Comparison of ENCODE assay signal across 14 cellular contexts in the genomic region with DNA sequence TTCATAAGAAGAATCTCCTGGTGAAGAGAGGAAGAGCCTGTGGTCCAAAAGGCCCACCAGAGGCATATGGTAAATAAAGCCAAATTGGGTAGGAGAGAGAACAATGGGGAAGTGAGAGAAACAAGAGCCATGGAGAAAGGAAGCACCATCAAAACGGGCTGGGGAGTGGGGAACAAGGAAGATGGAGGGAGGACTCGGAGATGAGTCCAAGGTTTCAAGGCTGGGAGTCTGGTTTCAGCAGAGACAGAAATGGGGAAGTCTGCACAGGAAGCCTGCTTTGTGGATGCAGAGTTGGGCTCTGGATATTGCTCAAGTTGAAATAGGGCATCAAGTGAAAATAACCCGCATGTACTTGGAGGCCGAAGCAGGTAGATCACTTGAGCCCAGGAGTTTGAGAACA. TPM values are rescaled to one million over a fixed set of nuclear protein-coding genes. Genes with fewer than 3 reads are reported as not detected.
DNase-seq lines count a peak whose midpoint lies in the region; ATAC-seq lines count a peak whose summit lies in the region.
"Had no signal": no experiment of that assay in that cellular context is flagged by ENCODE, and none has a peak within 500 bp of the region (broad histone marks: within the 10 kb centered on the region; RNA-seq: fewer than 3 reads in every experiment).

No MANE protein-coding gene starts in this region.

- H3K27me3 Mint-ChIP-seq in CD4-positive, CD25-positive, alpha-beta regulatory T cell: peaks cover 5% of the 10 kb centered on the region
- H3K27me3 Mint-ChIP-seq in activated naive CD8-positive, alpha-beta T cell treated with anti-CD3 and anti-CD28 coated beads for 36 hours: no peaks in the 10 kb centered on the region
- H3K27me3 Mint-ChIP-seq in naive B cell: no peaks in the 10 kb centered on the region

- DNase-seq in CD4-positive, CD25-positive, alpha-beta regulatory T cell: no peak
- DNase-seq in Kasumi-1 (lab: John Stamatoyannopoulos, UW) (peak; percentile 70 to 79), naive B cell (peak; percentile 30), NCI-H2029 treated with DMSO at 0.1 percent for 48 hours (lab: John Stamatoyannopoulos, UW) (no peak), retina (no peak), OCI-M2 (lab: John Stamatoyannopoulos, UW; ENCODE audit: unreplicated experiment) (no peak)
- DNase-seq in activated naive CD8-positive, alpha-beta T cell treated with anti-CD3 and anti-CD28 coated beads for 36 hours: no peak
- DNase-seq: NCI-H1417 treated with DMSO at 0.1 percent for 48 hours; stimulated activated CD4-positive, alpha-beta T cell treated with anti-CD3 and anti-CD28 coated beads, Interleukin-2, amount 100 ng/mL, for 48 hours; T-helper 9 cell had no signal

- ATAC-seq in CD4-positive, CD25-positive, alpha-beta regulatory T cell (ENCODE audit: low read depth in 2 of 2): no peak
- ATAC-seq in naive B cell (ENCODE audit: low read depth in 2 of 2): no peak
- no peak for ATAC-seq in GM21423 (IDR thresholded peaks at IDR 0.05; ENCODE audit: unreplicated experiment)

- peak overlapping the region; percentile 73 to 90 (median 88) for H3K4me3 Mint-ChIP-seq in CD4-positive, CD25-positive, alpha-beta regulatory T cell
- H3K4me3 Mint-ChIP-seq in activated naive CD8-positive, alpha-beta T cell treated with anti-CD3 and anti-CD28 coated beads for 36 hours: peak overlapping the region; percentile 6
- H3K4me3 Mint-ChIP-seq in naive B cell: peak overlapping the region; percentile 5 to 98 (median 72)

- peaks cover 58 to 99% (median 87%) of the 10 kb centered on the region in 4 donors for H3K4me1 Mint-ChIP-seq in CD4-positive, CD25-positive, alpha-beta regulatory T cell
- peaks cover 95% of the 10 kb centered on the region for H3K4me1 Mint-ChIP-seq in activated naive CD8-positive, alpha-beta T cell treated with anti-CD3 and anti-CD28 coated beads for 36 hours
- H3K4me1 Mint-ChIP-seq in naive B cell: peaks cover 55 to 98% (median 95%) of the 10 kb centered on the region in 3 donors

- peak overlapping the region; percentile 61 for H3K4me3 ChIP-seq in CD4-positive, CD25-positive, alpha-beta regulatory T cell (ENCODE audit: low read depth, low read length)
- H3K4me3 ChIP-seq: pancreas, thoracic aorta had no signal

- H3K9me3 Mint-ChIP-seq in CD4-positive, CD25-positive, alpha-beta regulatory T cell: peaks cover 2 to 13% (median 4%) of the 10 kb centered on the region in 7 donors
- peaks cover 18% of the 10 kb centered on the region for H3K9me3 Mint-ChIP-seq in activated naive CD8-positive, alpha-beta T cell treated with anti-CD3 and anti-CD28 coated beads for 36 hours
- no peaks in the 10 kb centered on the region for H3K9me3 Mint-ChIP-seq in naive B cell

- H3K36me3 ChIP-seq in CD4-positive, CD25-positive, alpha-beta regulatory T cell (ENCODE audit: control insufficient read depth, insufficient read depth, low read length): peaks cover 43% of the 10 kb centered on the region
- H3K36me3 ChIP-seq: pancreas, thoracic aorta had no signal

- H3K27me3 ChIP-seq in CD4-positive, CD25-positive, alpha-beta regulatory T cell (ENCODE audit: control insufficient read depth, insufficient read depth, low read length): no peaks in the 10 kb centered on the region
- H3K27me3 ChIP-seq: pancreas had no signal

- H3K36me3 Mint-ChIP-seq in CD4-positive, CD25-positive, alpha-beta regulatory T cell: peaks cover 62% of the 10 kb centered on the region
- peaks cover 73% of the 10 kb centered on the region for H3K36me3 Mint-ChIP-seq in activated naive CD8-positive, alpha-beta T cell treated with anti-CD3 and anti-CD28 coated beads for 36 hours
- H3K36me3 Mint-ChIP-seq in naive B cell: peaks cover 21 to 29% of the 10 kb centered on the region in 2 donors

- peaks cover 88% of the 10 kb centered on the region for H3K4me1 ChIP-seq in CD4-positive, CD25-positive, alpha-beta regulatory T cell (ENCODE audit: control insufficient read depth, insufficient read depth, low read length, poor library complexity, severe bottlenecking)
- H3K4me1 ChIP-seq: pancreas had no signal

- H3K9me3 ChIP-seq in CD4-positive, CD25-positive, alpha-beta regulatory T cell (ENCODE audit: control insufficient read depth in 2 of 2, low read length in 2 of 2): peaks cover 0 to 1% of the 10 kb centered on the region in 2 experiments
- H3K9me3 ChIP-seq: pancreas, thoracic aorta had no signal

- H3K27ac ChIP-seq in CD4-positive, CD25-positive, alpha-beta regulatory T cell (ENCODE audit: insufficient read depth, low read length, poor library complexity, severe bottlenecking): peak overlapping the region; percentile 86
- H3K27ac ChIP-seq: thoracic aorta had no signal

- H3K27ac Mint-ChIP-seq in CD4-positive, CD25-positive, alpha-beta regulatory T cell: peak overlapping the region; percentile 75 to 99 (median 97)
- H3K27ac Mint-ChIP-seq in activated naive CD8-positive, alpha-beta T cell treated with anti-CD3 and anti-CD28 coated beads for 36 hours: peak overlapping the region; percentile 88
- peak overlapping the region; percentile 94 to 100 (median 98) for H3K27ac Mint-ChIP-seq in naive B cell

RNA-seq across cellular contexts. Expression of a gene that starts 9.9 kb away (rescaled TPM):
- 275 TPM for total RNA-seq in CD4-positive, CD25-positive, alpha-beta regulatory T cell
- 10 to 100 TPM; 34.8 to 40.1 (median 36.9) TPM for polyA plus RNA-seq in CD4-positive, CD25-positive, alpha-beta regulatory T cell
- 10 to 100 TPM; 27.9 to 32.6 TPM for total RNA-seq in activated naive CD8-positive, alpha-beta T cell treated with anti-CD3 and anti-CD28 coated beads for 36 hours
- polyA plus RNA-seq in naive B cell (ENCODE audit: low read depth in 6 of 6): 10 to 100 TPM in 3 of 6 donors, 1 to 10 TPM in 3; 9.7 to 24.8 (median 11.7) TPM
- total RNA-seq: chondrocyte had no signal

Comparison
In these comparisons a context has a peak if more than half of its experiments do, and no peak if none do; other contexts are left out.
1. DNase-seq: peak in Kasumi-1 (2 of 2) and naive B cell (single experiment); none in CD4-positive, CD25-positive, alpha-beta regulatory T cell (0 of 3), activated naive CD8-positive, alpha-beta T cell treated with anti-CD3 and anti-CD28 coated beads for 36 hours (single experiment), NCI-H2029 treated with DMSO at 0.1 percent for 48 hours (single experiment), retina (single experiment) and OCI-M2 (single experiment).
2. H3K4me3 Mint-ChIP-seq: peak in every context shown above with its lines; median percentile 88 in CD4-positive, CD25-positive, alpha-beta regulatory T cell; 72 in naive B cell; 6 in activated naive CD8-positive, alpha-beta T cell treated with anti-CD3 and anti-CD28 coated beads for 36 hours.
3. Peak in every context shown above with its lines, with median percentiles within 50 percentile points of each other: H3K27ac Mint-ChIP-seq.